In the genomic region with DNA sequence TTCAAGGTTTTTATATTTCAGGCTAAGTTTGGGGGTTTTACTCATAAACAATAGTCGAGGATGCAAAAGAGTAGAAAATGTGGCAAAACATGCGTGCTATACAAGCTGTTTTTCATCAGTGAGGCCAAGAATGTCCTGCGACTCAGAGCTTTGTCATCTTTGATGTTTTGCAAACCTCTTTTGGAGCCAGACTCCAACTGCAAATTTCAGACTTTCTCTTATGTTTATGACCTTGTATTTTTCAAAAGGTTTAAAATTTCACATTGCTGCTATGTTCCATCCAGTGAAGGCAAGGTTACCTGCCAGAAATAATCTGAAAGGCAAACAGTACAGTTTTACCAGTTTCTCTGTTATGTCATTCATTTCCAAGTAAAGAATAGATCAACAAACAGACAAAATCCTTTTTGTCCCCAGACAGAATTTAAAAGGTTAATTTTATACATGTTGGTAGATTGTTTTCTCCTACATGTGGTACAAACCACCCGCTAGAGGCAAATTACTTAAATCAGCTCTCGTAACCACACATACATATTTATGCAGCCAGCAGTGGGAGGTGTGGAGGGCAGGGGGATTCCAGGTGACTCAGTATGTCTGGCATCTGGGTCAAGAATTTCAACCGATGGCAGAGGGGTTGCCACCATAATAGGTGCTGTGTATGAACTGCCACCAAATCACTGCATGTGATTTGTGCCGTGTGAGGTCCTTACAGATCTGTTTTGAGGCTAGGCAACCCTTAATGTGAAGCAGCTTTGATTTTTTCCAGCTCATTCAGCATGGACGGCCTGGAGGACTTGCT, we compare ENCODE assay signal across 8 cellular contexts.
DNase-seq lines count a peak whose midpoint lies in the region; ATAC-seq and TF ChIP-seq lines count a peak whose summit lies in the region.

No MANE protein-coding gene starts in this region.

- TF ChIP-seq CTCF in A673 (conservative IDR thresholded peaks at IDR 0.05; ENCODE audit: low read depth, low read length) (no peak), HFFc6 (IDR thresholded peaks at IDR 0.05) (peak; percentile 44), upper lobe of right lung (IDR thresholded peaks at IDR 0.05) (no peak)

- H3K27me3 Mint-ChIP-seq in HFFc6 (ENCODE audit: insufficient read depth) = peaks cover 2% of the 10 kb centered on the region
- H3K27me3 Mint-ChIP-seq in activated T-cell treated with anti-CD3 and anti-CD28 coated beads, Interleukin-2, amount 50 U/mL, for 4 hours (ENCODE audit: low read depth) = peaks cover 8% of the 10 kb centered on the region

- H3K36me3 ChIP-seq in A673 (ENCODE audit: insufficient read depth, low read length, poor library complexity, severe bottlenecking) (no peaks in the 10 kb centered on the region), upper lobe of right lung (no peaks in the 10 kb centered on the region)

- H3K27ac Mint-ChIP-seq in HFFc6 = peak overlapping the region; percentile 90

- H3K4me1 Mint-ChIP-seq in HFFc6 (ENCODE audit: low read depth) = peaks cover 69% of the 10 kb centered on the region
- peaks cover 16% of the 10 kb centered on the region for H3K4me1 Mint-ChIP-seq in activated T-cell treated with anti-CD3 and anti-CD28 coated beads, Interleukin-2, amount 50 U/mL, for 4 hours (ENCODE audit: low read depth)

- peak overlapping the region; percentile 53 for H3K4me3 Mint-ChIP-seq in HFFc6
- H3K4me3 Mint-ChIP-seq in activated T-cell treated with anti-CD3 and anti-CD28 coated beads, Interleukin-2, amount 50 U/mL, for 4 hours = no peak overlapping the region

- H3K4me1 ChIP-seq in A673 (ENCODE audit: insufficient read depth, low read length, poor library complexity, severe bottlenecking) (no peaks in the 10 kb centered on the region), upper lobe of right lung (peaks cover 7% of the 10 kb centered on the region)

- H3K36me3 Mint-ChIP-seq in HFFc6 (ENCODE audit: low read depth) = peaks cover 29% of the 10 kb centered on the region
- H3K36me3 Mint-ChIP-seq in activated T-cell treated with anti-CD3 and anti-CD28 coated beads, Interleukin-2, amount 50 U/mL, for 4 hours (ENCODE audit: insufficient read depth) = no peaks in the 10 kb centered on the region

- DNase-seq in A673 (ENCODE audit: low spot score) (peak; percentile 30), HFFc6 (peak; percentile 71), kidney glomerular epithelial cell (lab: John Stamatoyannopoulos, UW) (peak; percentile 94), upper lobe of right lung (no peak), NCI-H2227 (lab: John Stamatoyannopoulos, UW; ENCODE audit: unreplicated experiment) (no peak), SK-N-DZ (ENCODE audit: low spot score) (no peak), Right ventricle myocardium superior (no peak)
- peak; percentile 11 for DNase-seq in activated T-cell treated with anti-CD3 and anti-CD28 coated beads, Interleukin-2, amount 50 U/mL, for 4 hours

- peaks cover 4% of the 10 kb centered on the region; the same call in 1 of the 2 replicates for H3K9me3 Mint-ChIP-seq in HFFc6
- H3K9me3 Mint-ChIP-seq in activated T-cell treated with anti-CD3 and anti-CD28 coated beads, Interleukin-2, amount 50 U/mL, for 4 hours = no peaks in the 10 kb centered on the region

- no peaks in the 10 kb centered on the region for H3K9me3 ChIP-seq in A673 (ENCODE audit: low read depth, low read length, poor library complexity, severe bottlenecking)
- H3K9me3 ChIP-seq in upper lobe of right lung = no peaks in the 10 kb centered on the region

- CTCF ChIA-PET in A673 (lab: Charles Lee) = no interaction called here

- intact Hi-C loops in A673 (cut with micrococcal nuclease; ENCODE audit: unreplicated experiment) = no loop called here
- intact Hi-C loops in upper lobe of right lung (cut with DNase I) = no loop called here
- intact Hi-C loops in Right ventricle myocardium superior (cut with DNase I) = no loop called here

- H3K27me3 ChIP-seq in A673 (replicated peaks; ENCODE audit: insufficient read depth, low read depth, low read length, poor library complexity) (no peaks in the 10 kb centered on the region), upper lobe of right lung (no peaks in the 10 kb centered on the region)

- BruUV-seq in A673 (replicated peaks; lab: Mats Ljungman, UMichigan) = no TSS peak

- peak; percentile 88 to 94 for ATAC-seq in activated T-cell treated with anti-CD3 and anti-CD28 coated beads, Interleukin-2, amount 50 U/mL, for 4 hours
- ATAC-seq in upper lobe of right lung (peak; percentile 87), Right ventricle myocardium superior (ENCODE audit: poor library complexity) (no peak)

- POLR2A ChIA-PET in A673 (lab: Charles Lee; ENCODE audit: low non-redundant PET) = no interaction called here

- H3K27ac ChIP-seq in A673 (ENCODE audit: low read depth, low read length, poor library complexity, severe bottlenecking) (no peak overlapping the region), upper lobe of right lung (no peak overlapping the region)

- H3K4me3 ChIP-seq in A673 (ENCODE audit: low read depth, low read length, poor library complexity, severe bottlenecking) = no peak overlapping the region
- H3K4me3 ChIP-seq in upper lobe of right lung = no peak overlapping the region

Comparison
In these comparisons a context has a peak if more than half of its experiments do, and no peak if none do; other contexts are left out.
1. DNase-seq: peak in A673 (single experiment), HFFc6 (single experiment), activated T-cell treated with anti-CD3 and anti-CD28 coated beads, Interleukin-2, amount 50 U/mL, for 4 hours (single experiment) and kidney glomerular epithelial cell (single experiment); none in upper lobe of right lung (single experiment), NCI-H2227 (single experiment), SK-N-DZ (single experiment) and Right ventricle myocardium superior (single experiment).